Comparison of ENCODE assay signal across 18 cellular contexts in the genomic region with DNA sequence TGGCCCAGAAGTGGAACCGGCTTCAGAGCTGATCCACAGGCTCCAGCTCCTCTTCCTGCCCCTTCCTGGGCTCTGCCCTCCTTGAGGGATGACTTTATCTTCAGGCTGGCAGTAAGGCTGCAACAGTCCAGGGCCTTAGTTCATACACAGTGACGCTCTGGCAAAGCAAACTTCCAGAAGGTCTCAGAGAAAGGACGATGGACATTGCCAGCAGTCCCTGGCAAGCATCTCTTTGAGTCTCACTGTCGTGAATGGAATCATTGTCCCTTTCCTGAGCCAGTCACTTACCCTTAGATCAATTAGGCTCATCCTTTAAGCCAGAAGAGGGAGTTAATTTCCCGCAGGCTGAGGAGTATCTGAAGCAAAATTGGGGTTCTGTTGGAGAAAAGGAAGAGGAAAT. TPM values are rescaled to one million over a fixed set of nuclear protein-coding genes. Genes with fewer than 3 reads are reported as not detected.
DNase-seq lines count a peak whose midpoint lies in the region; ATAC-seq and TF ChIP-seq lines count a peak whose summit lies in the region.
"Had no signal": no experiment of that assay in that cellular context is flagged by ENCODE, and none has a peak within 500 bp of the region (broad histone marks: within the 10 kb centered on the region; RNA-seq: fewer than 3 reads in every experiment).

No MANE protein-coding gene starts in this region.

- intact Hi-C loops in dorsolateral prefrontal cortex (cut with DNase I): no loop called here

- H3K27me3 ChIP-seq in dorsolateral prefrontal cortex: no peaks in the 10 kb centered on the region
- H3K27me3 ChIP-seq: SJCRH30 had no signal

- peak; percentile 20 for DNase-seq in G401 (ENCODE audit: low spot score)
- DNase-seq in dorsolateral prefrontal cortex: peak in 5 of 10 donors; percentile 53 to 77 (median 57)
- peak; percentile 69 for DNase-seq in inferior parietal cortex (ENCODE audit: extremely low spot score)
- DNase-seq in substantia nigra (lab: John Stamatoyannopoulos, UW): peak in 36 of 49 donors; percentile 5 to 75 (median 29)
- no peak for DNase-seq in GM20000 (ENCODE audit: low spot score)
- DNase-seq: Calu3; CD8-positive, alpha-beta T cell; KG1; NCI-H1436 treated with DMSO at 0.1 percent for 48 hours; NCI-H2029; NCI-H2171 treated with DMSO at 0.1 percent for 48 hours; NCI-H446; NCI-H69; SJCRH30 had no signal

- TF ChIP-seq CTCF in dorsolateral prefrontal cortex (IDR thresholded peaks at IDR 0.05 in 54 of 56, conservative IDR thresholded peaks at IDR 0.05 in 2 of 56; ENCODE audit: low read depth in 1 of 56, partially characterized antibody in 56 of 56): peak in 4 of 56 donors; percentile 10 to 28 (median 18)
- no peak for TF ChIP-seq CTCF in GM20000 (IDR thresholded peaks at IDR 0.05; ENCODE audit: extremely low read depth, missing control alignments)

- H3K27ac ChIP-seq in dorsolateral prefrontal cortex: peak overlapping the region in 53 of 59 donors; percentile 4 to 93 (median 73)
- peak overlapping the region; percentile 62 for H3K27ac ChIP-seq in substantia nigra (ENCODE audit: low read depth, low read length, poor library complexity, severe bottlenecking)
- H3K27ac ChIP-seq: SJCRH30 had no signal

- H3K4me3 ChIP-seq in dorsolateral prefrontal cortex: peak overlapping the region in 2 of 59 donors; percentile 2 to 6
- H3K4me3 ChIP-seq: SJCRH30 had no signal

- in situ Hi-C loops in G401 (cut with HindIII; ENCODE audit: low sequenced_read_pairs): no loop called here

- ATAC-seq in GM19395 (IDR thresholded peaks at IDR 0.05; ENCODE audit: unreplicated experiment) (no peak), HG03175 (IDR thresholded peaks at IDR 0.05; ENCODE audit: unreplicated experiment) (no peak)
- ATAC-seq: CD8-positive, alpha-beta T cell; Panc1 had no signal

RNA-seq across cellular contexts. Expression of gene AK7, which starts 8.6 kb away (rescaled TPM):
- 0.62 and 4.8 TPM in 2 replicates for total RNA-seq in G401 (2014; rRNA removed; shearing (Covaris generic))
- 1 to 10 TPM in 116 of 120 experiments, under 1 TPM in 4; 0.59 to 8.0 (median 3.0) TPM for total RNA-seq in dorsolateral prefrontal cortex
- total RNA-seq: CD8-positive, alpha-beta T cell; HT-29; SJCRH30 had no signal

RNA-seq across cellular contexts. Expression of gene GSKIP, which starts 37.2 kb away (rescaled TPM):
- total RNA-seq in G401 (2014; rRNA removed; shearing (Covaris generic)): 23.1 and 31.7 TPM in 2 replicates
- total RNA-seq in dorsolateral prefrontal cortex: 10 to 100 TPM; 14.6 to 47.7 (median 30.5) TPM

RNA-seq across cellular contexts. Expression of gene ATG2B, which starts 37.4 kb away (rescaled TPM):
- total RNA-seq in G401 (2014; rRNA removed; shearing (Covaris generic)): 5.5 and 6.8 TPM in 2 replicates
- 10 to 100 TPM; 35.1 to 92.2 (median 66.5) TPM for total RNA-seq in dorsolateral prefrontal cortex
